ENCODE assay signal across 20 cellular contexts in the genomic region with DNA sequence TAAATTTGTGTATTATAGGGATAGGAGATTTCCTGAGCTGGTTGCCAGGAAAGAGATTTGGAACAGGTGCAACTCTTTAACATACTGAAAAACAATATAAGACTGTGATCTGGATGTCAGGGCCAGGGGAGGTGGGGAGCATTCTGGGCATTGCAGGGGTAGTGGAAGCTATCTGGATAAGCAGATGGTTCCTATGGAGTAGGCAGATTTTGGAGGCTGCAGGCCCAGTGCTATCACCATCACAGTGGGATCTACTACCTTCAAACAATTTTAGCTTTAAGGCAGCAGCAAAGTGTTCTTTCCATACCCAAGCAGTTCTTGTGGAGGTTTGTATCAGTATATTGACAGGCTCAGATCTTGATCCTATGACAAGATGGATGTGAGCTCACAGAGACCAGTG.
"Had no signal": no experiment of that assay in that cellular context is flagged by ENCODE, and none has a peak within 500 bp of the region (broad histone marks: within the 10 kb centered on the region; RNA-seq: fewer than 3 reads in every experiment).

No MANE protein-coding gene starts in this region.

- FAIRE-seq: small intestine, urothelium cell line had no signal

- ATAC-seq: psoas muscle; right cardiac atrium; right lobe of liver; stimulated activated effector memory CD8-positive, alpha-beta T cell treated with anti-CD3 and anti-CD28 coated beads, Interleukin-12 subunit alpha, Interleukin-12 subunit beta, amount 100 ng/mL, for 72 hours; stimulated activated naive B cell treated with anti-CD40 and anti-IgM and Interleukin-4, amounts not matched to agents 10 μg/mL and 1 μg/mL and 100 μg/mL, for 72 hours had no signal

- DNase-seq: occipital lobe; ovary; posterior cingulate gyrus; psoas muscle; right cardiac atrium; right lobe of liver; sigmoid colon; small intestine; stimulated activated CD4-positive, alpha-beta T cell treated with anti-CD3 and anti-CD28 coated beads, Interleukin-15, amount 100 ng/mL, for 24 hours; stimulated activated CD4-positive, alpha-beta T cell treated with anti-CD3 and anti-CD28 coated beads, Interleukin-2, amount 100 ng/mL, for 24 hours; stimulated activated CD4-positive, alpha-beta T cell treated with anti-CD3 and anti-CD28 coated beads, Interleukin-2, amount 100 ng/mL, for 48 hours; stimulated activated CD4-positive, alpha-beta T cell treated with anti-CD3 and anti-CD28 coated beads, Interleukin-4, amount 100 ng/mL, for 24 hours; stimulated activated naive B cell treated with anti-CD40 and anti-IgM and Interleukin-4, amounts not matched to agents 10 μg/mL and 1 μg/mL and 100 μg/mL, for 72 hours; stimulated activated naive CD4-positive, alpha-beta T cell treated with Interleukin-2 at 50 U/mL for 16 hours; stomach; thyroid gland; trophoblast cell; upper lobe of left lung had no signal
